1 cellular context compared by ENCODE assay signal in genomic region chr12:33439587-33440011, GRCh38.
TF ChIP-seq lines count a peak whose summit lies in the region.

Gene SYT10 (minus strand): TSS chr12:33439819. CDS start chr12:33439522, 297 bp downstream.

TF ChIP-seq in HEK293, 187 proteins besides CTCF, POLR2A, EP300 and RAD21 (continued from another document):
- no peak for TF ChIP-seq PRDM4 (tag by site-specific recombination; IDR thresholded peaks at IDR 0.05)
